In the genomic region with DNA sequence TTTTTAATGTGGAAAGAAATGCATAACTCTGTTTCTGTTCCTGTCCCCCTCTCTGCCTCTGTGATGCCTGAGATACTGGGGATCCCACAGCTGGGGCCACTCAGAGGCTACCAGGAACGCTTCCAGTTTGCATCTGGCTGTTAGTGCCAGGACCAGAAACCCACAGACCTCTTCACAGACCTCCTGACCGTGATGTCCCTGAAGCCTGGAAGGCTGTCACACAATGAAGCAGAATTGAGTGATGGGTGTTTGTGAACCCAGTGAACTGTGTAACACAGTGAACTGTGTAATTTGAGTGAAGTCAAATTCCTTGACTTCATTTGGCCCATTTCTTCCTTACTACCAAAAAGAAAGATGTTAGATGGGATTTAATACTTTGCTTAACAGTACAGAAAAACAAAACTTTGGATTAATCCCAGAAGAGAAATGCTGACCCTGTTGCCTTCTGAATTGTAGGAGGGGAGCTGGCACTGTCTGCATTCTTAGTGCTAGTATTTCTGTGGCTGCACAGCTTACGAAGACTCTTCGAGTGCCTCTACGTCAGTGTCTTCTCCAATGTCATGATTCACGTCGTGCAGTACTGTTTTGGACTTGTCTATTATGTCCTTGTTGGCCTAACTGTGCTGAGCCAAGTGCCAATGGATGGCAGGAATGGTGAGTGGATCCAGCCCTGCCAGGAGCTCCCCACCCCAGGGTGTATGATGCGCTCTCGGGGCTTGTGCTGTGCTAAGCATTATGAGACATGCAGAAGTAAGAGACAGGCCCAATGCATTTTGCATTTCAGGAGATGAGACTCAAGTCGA, we compare ENCODE assay signal across 20 cellular contexts. TPM values are rescaled to one million over a fixed set of nuclear protein-coding genes. Genes with fewer than 3 reads are reported as not detected.
A peak's percentile ranks its signal among the peaks of the same experiment; 100 is the strongest.
DNase-seq lines count a peak whose midpoint lies in the region; ATAC-seq and TF ChIP-seq lines count a peak whose summit lies in the region.
"Had no signal": no experiment of that assay in that cellular context is flagged by ENCODE, and none has a peak within 500 bp of the region (broad histone marks: within the 10 kb centered on the region; RNA-seq: fewer than 3 reads in every experiment).

No MANE protein-coding gene starts in this region.

- intact Hi-C loops in breast epithelium (cut with DNase I; ENCODE audit: low total_unique reads): no loop called here
- intact Hi-C loops in mammary epithelial cell (cut with micrococcal nuclease): no loop called here

- peak in 1 of 2 donors; percentile 17 for TF ChIP-seq EP300 in tibial nerve (IDR thresholded peaks at IDR 0.05)

- CTCF ChIA-PET in mammary epithelial cell (lab: Charles Lee; ENCODE audit: low non-redundant PET): no interaction called here

- peaks cover 29% of the 10 kb centered on the region for H3F3A ChIP-seq in neural progenitor cell (ENCODE audit: low read depth)

- H3K27me3 ChIP-seq in breast epithelium (no peaks in the 10 kb centered on the region), mammary epithelial cell (ENCODE audit: insufficient read depth, low read length) (no peaks in the 10 kb centered on the region), neural progenitor cell (no peaks in the 10 kb centered on the region), tibial nerve (no peaks in the 10 kb centered on the region)
- H3K27me3 ChIP-seq: cardiac muscle cell, gastroesophageal sphincter had no signal

- H3K4me1 ChIP-seq in breast epithelium: no peaks in the 10 kb centered on the region
- peaks cover 7% of the 10 kb centered on the region for H3K4me1 ChIP-seq in mammary epithelial cell (ENCODE audit: insufficient read depth, low read length)
- peaks cover 40% of the 10 kb centered on the region for H3K4me1 ChIP-seq in neural progenitor cell
- peaks cover 0 to 16% (median 0%) of the 10 kb centered on the region in 4 donors for H3K4me1 ChIP-seq in tibial nerve

- H3K27ac ChIP-seq in breast epithelium (peak overlapping the region; percentile 43 to 72), mammary epithelial cell (ENCODE audit: insufficient read depth, low read depth, low read length) (no peak overlapping the region), neural progenitor cell (no peak overlapping the region), tibial nerve (peak overlapping the region in 3 of 4 donors; percentile 41 to 75 (median 62))
- H3K27ac ChIP-seq: 22Rv1, C4-2B, cardiac muscle cell, gastroesophageal sphincter had no signal

- H3K27me3 Mint-ChIP-seq in neural progenitor cell (ENCODE audit: insufficient read depth, low read depth): peaks cover 3% of the 10 kb centered on the region
- H3K27me3 Mint-ChIP-seq in stimulated activated naive CD8-positive, alpha-beta T cell treated with anti-CD3 and anti-CD28 coated beads, Interleukin-15, amount 100 ng/mL, for 72 hours: no peaks in the 10 kb centered on the region
- H3K27me3 Mint-ChIP-seq: memory B cell had no signal

- H3K36me3 Mint-ChIP-seq in neural progenitor cell: peaks cover 14% of the 10 kb centered on the region

- ATAC-seq in stimulated activated naive CD8-positive, alpha-beta T cell treated with anti-CD3 and anti-CD28 coated beads, Interleukin-15, amount 100 ng/mL, for 72 hours: no peak
- ATAC-seq in GM21737 (IDR thresholded peaks at IDR 0.05; ENCODE audit: unreplicated experiment): no peak
- ATAC-seq in GM21825 (IDR thresholded peaks at IDR 0.05; ENCODE audit: unreplicated experiment): no peak
- ATAC-seq: gastroesophageal sphincter, HepG2 had no signal

- DNase-seq in breast epithelium (ENCODE audit: low spot score in 2 of 2): no peak
- DNase-seq in mammary epithelial cell: no peak
- DNase-seq in fibroblast of mammary gland (ENCODE audit: low read depth): peak; percentile 32
- DNase-seq in neural progenitor cell (ENCODE audit: low spot score): peak; percentile 26
- DNase-seq in tibial nerve (ENCODE audit: low spot score in 2 of 2): no peak
- no peak for DNase-seq in stimulated activated naive CD8-positive, alpha-beta T cell treated with anti-CD3 and anti-CD28 coated beads, Interleukin-15, amount 100 ng/mL, for 72 hours
- DNase-seq: activated CD4-positive, alpha-beta T cell treated with anti-CD3 and anti-CD28 coated beads for 4 hours; activated naive CD4-positive, alpha-beta T cell; effector memory CD4-positive, alpha-beta T cell; NCI-H2029 treated with DMSO at 0.1 percent for 48 hours; NCI-H510A treated with DMSO at 0.1 percent for 48 hours; T-helper 9 cell had no signal

- dilution Hi-C loops in mammary epithelial cell (cut with HindIII; ENCODE audit: low sequenced_read_pairs): no loop called here

- H3K9me3 ChIP-seq in breast epithelium (no peaks in the 10 kb centered on the region), mammary epithelial cell (replicated peaks; ENCODE audit: insufficient read depth, low read length) (no peaks in the 10 kb centered on the region), neural progenitor cell (ENCODE audit: low read depth) (no peaks in the 10 kb centered on the region), tibial nerve (no peaks in the 10 kb centered on the region)
- H3K9me3 ChIP-seq: gastroesophageal sphincter had no signal

- peak overlapping the region; percentile 11 for H3K27ac Mint-ChIP-seq in neural progenitor cell
- no peak overlapping the region for H3K27ac Mint-ChIP-seq in stimulated activated naive CD8-positive, alpha-beta T cell treated with anti-CD3 and anti-CD28 coated beads, Interleukin-15, amount 100 ng/mL, for 72 hours
- H3K27ac Mint-ChIP-seq: memory B cell had no signal

- H2AFZ ChIP-seq in mammary epithelial cell (ENCODE audit: low read depth, low read length) (no peak overlapping the region), neural progenitor cell (replicated peaks) (no peak overlapping the region)

- peaks cover 28% of the 10 kb centered on the region for H3K4me1 Mint-ChIP-seq in neural progenitor cell
- peaks cover 5% of the 10 kb centered on the region for H3K4me1 Mint-ChIP-seq in stimulated activated naive CD8-positive, alpha-beta T cell treated with anti-CD3 and anti-CD28 coated beads, Interleukin-15, amount 100 ng/mL, for 72 hours
- H3K4me1 Mint-ChIP-seq: memory B cell had no signal

- in situ Hi-C loops in mammary epithelial cell (cut with MboI; ENCODE audit: low sequenced_read_pairs in 2 of 2): no loop called here

- no peak for TF ChIP-seq CTCF in breast epithelium (IDR thresholded peaks at IDR 0.05)
- no peak for TF ChIP-seq CTCF in mammary epithelial cell (conservative IDR thresholded peaks at IDR 0.05 in 1 of 2, IDR thresholded peaks at IDR 0.05 in 1 of 2; ENCODE audit: extremely low read depth in 1 of 2, insufficient read depth in 1 of 2, low read depth in 1 of 2, low read length in 2 of 2)
- no peak for TF ChIP-seq CTCF in fibroblast of mammary gland (conservative IDR thresholded peaks at IDR 0.05; ENCODE audit: control insufficient read depth, insufficient read depth, low read depth, low read length)
- no peak for TF ChIP-seq CTCF in neural progenitor cell (IDR thresholded peaks at IDR 0.05)
- TF ChIP-seq CTCF in tibial nerve (IDR thresholded peaks at IDR 0.05): no peak

- TF ChIP-seq POLR2A in breast epithelium (IDR thresholded peaks at IDR 0.05) (no peak), tibial nerve (IDR thresholded peaks at IDR 0.05) (no peak)

- H3K4me2 ChIP-seq in mammary epithelial cell (ENCODE audit: insufficient read depth, low read depth, low read length) (no peak overlapping the region), neural progenitor cell (peak overlapping the region; percentile 69)

- H3K79me2 ChIP-seq in mammary epithelial cell (ENCODE audit: insufficient read depth, low read length): no peaks in the 10 kb centered on the region
- no peaks in the 10 kb centered on the region for H3K79me2 ChIP-seq in neural progenitor cell (ENCODE audit: low read depth)

- no peaks in the 10 kb centered on the region for H4K20me1 ChIP-seq in mammary epithelial cell (ENCODE audit: insufficient read depth, low read length)
- no peaks in the 10 kb centered on the region for H4K20me1 ChIP-seq in neural progenitor cell (ENCODE audit: low read depth)

- no peak overlapping the region for H3K4me3 ChIP-seq in breast epithelium
- no peak overlapping the region for H3K4me3 ChIP-seq in mammary epithelial cell (replicated peaks in 1 of 3; ENCODE audit: insufficient read depth in 1 of 3, low read depth in 2 of 3, low read length in 3 of 3)
- no peak overlapping the region for H3K4me3 ChIP-seq in fibroblast of mammary gland (ENCODE audit: control insufficient read depth, low read depth, low read length)
- no peak overlapping the region for H3K4me3 ChIP-seq in neural progenitor cell
- no peak overlapping the region for H3K4me3 ChIP-seq in tibial nerve
- H3K4me3 ChIP-seq: cardiac muscle cell, gastroesophageal sphincter had no signal

- no peak overlapping the region for H3K4me3 Mint-ChIP-seq in neural progenitor cell
- H3K4me3 Mint-ChIP-seq in stimulated activated naive CD8-positive, alpha-beta T cell treated with anti-CD3 and anti-CD28 coated beads, Interleukin-15, amount 100 ng/mL, for 72 hours: no peak overlapping the region
- H3K4me3 Mint-ChIP-seq: memory B cell had no signal

- no peak overlapping the region for H3K9ac ChIP-seq in mammary epithelial cell (ENCODE audit: insufficient read depth, low read length)
- no peak overlapping the region for H3K9ac ChIP-seq in neural progenitor cell

- no peaks in the 10 kb centered on the region for H3K36me3 ChIP-seq in breast epithelium
- no peaks in the 10 kb centered on the region for H3K36me3 ChIP-seq in mammary epithelial cell (ENCODE audit: insufficient read depth, low read length)
- H3K36me3 ChIP-seq in neural progenitor cell: no peaks in the 10 kb centered on the region
- peaks cover 0 to 39% (median 0%) of the 10 kb centered on the region in 3 donors for H3K36me3 ChIP-seq in tibial nerve
- H3K36me3 ChIP-seq: cardiac muscle cell had no signal

- WGBS in mammary epithelial cell (ENCODE audit: low coverage, missing lambda C conversion rate): 95% methylated on average over 10 of the region's 10 CpGs
- WGBS in tibial nerve, 2 donors: 58 to 77% methylated on average over 10 of the region's 10 CpGs

- no peaks in the 10 kb centered on the region for H3K9me3 Mint-ChIP-seq in neural progenitor cell
- no peaks in the 10 kb centered on the region for H3K9me3 Mint-ChIP-seq in stimulated activated naive CD8-positive, alpha-beta T cell treated with anti-CD3 and anti-CD28 coated beads, Interleukin-15, amount 100 ng/mL, for 72 hours
- H3K9me3 Mint-ChIP-seq: memory B cell had no signal

- BruUV-seq in mammary epithelial cell (replicated peaks; lab: Mats Ljungman, UMichigan): no TSS peak

RNA-seq across cellular contexts. Expression of a gene that starts 17.8 kb away (rescaled TPM):
- 10 to 100 TPM; 13.9 to 20.3 (median 14.4) TPM for total RNA-seq in breast epithelium
- 10 to 100 TPM; 12.1 to 12.5 TPM for total RNA-seq in mammary epithelial cell
- 8.3 TPM for polyA plus RNA-seq in mammary epithelial cell
- 22.0 TPM for polyA minus RNA-seq in mammary epithelial cell
- 13.2 and 22.7 TPM in 2 replicates for total RNA-seq in neural progenitor cell (ENCODE audit: low replicate concordance)
- total RNA-seq in tibial nerve: 10 to 100 TPM in 3 of 4 donors, 1 to 10 TPM in 1; 9.0 to 16.1 (median 12.2) TPM

RNA-seq across cellular contexts. Expression of a gene that starts 31.9 kb away (rescaled TPM):
- total RNA-seq in breast epithelium (100 to 1,000 TPM; 165 to 386 (median 204) TPM), mammary epithelial cell (100 to 1,000 TPM; 101 to 121 TPM), neural progenitor cell (ENCODE audit: low replicate concordance) (85.6 and 110 TPM in 2 replicates), tibial nerve (100 to 1,000 TPM; 167 to 286 (median 236) TPM)
- polyA plus RNA-seq in mammary epithelial cell: 57.2 TPM
- 178 TPM for polyA minus RNA-seq in mammary epithelial cell

Comparison
In these comparisons a context has a peak if more than half of its experiments do, and no peak if none do; other contexts are left out.
1. H3K27ac ChIP-seq: peak in breast epithelium (2 of 2) and tibial nerve (3 of 4); none in mammary epithelial cell (single experiment) and neural progenitor cell (single experiment).
2. DNase-seq: peak in fibroblast of mammary gland (single experiment) and neural progenitor cell (single experiment); none in breast epithelium (0 of 2), mammary epithelial cell (single experiment), tibial nerve (0 of 2) and stimulated activated naive CD8-positive, alpha-beta T cell treated with anti-CD3 and anti-CD28 coated beads, Interleukin-15, amount 100 ng/mL, for 72 hours (0 of 2).